1 cellular context compared by ENCODE assay signal in genomic region chr16:30775381-30776099, GRCh38.
TF ChIP-seq lines count a peak whose summit lies in the region.

No MANE protein-coding gene starts in this region.

TF ChIP-seq in K562, 482 proteins besides CTCF, POLR2A, EP300 and RAD21 (continued from another document):
- TF ChIP-seq, protein P1, sequence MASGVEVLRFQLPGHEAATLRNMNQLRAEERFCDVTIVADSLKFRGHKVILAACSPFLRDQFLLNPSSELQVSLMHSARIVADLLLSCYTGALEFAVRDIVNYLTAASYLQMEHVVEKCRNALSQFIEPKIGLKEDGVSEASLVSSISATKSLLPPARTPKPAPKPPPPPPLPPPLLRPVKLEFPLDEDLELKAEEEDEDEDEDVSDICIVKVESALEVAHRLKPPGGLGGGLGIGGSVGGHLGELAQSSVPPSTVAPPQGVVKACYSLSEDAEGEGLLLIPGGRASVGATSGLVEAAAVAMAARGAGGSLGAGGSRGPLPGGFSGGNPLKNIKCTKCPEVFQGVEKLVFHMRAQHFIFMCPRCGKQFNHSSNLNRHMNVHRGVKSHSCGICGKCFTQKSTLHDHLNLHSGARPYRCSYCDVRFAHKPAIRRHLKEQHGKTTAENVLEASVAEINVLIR (CRISPR knock-in tag; IDR thresholded peaks at IDR 0.05), result peak; percentile 42; the same call in 1 of the 2 replicates
- TF ChIP-seq RNF2 (IDR thresholded peaks at IDR 0.05) (peak; percentile 45), MTF1 (CRISPR knock-in tag; IDR thresholded peaks at IDR 0.05; ENCODE audit: borderline replicate concordance) (0 out of 2 replicates have a peak, but pooled peaks have one; percentile 26), MED1 (CRISPR knock-in tag; IDR thresholded peaks at IDR 0.05; ENCODE audit: borderline replicate concordance) (no peak), NR1H2 (CRISPR knock-in tag; IDR thresholded peaks at IDR 0.05) (no peak), HOXB6 (CRISPR knock-in tag; IDR thresholded peaks at IDR 0.05; ENCODE audit: borderline replicate concordance) (no peak), ZNF253 (CRISPR knock-in tag; conservative IDR thresholded peaks at IDR 0.05) (no peak), HDAC6 (IDR thresholded peaks at IDR 0.05; ENCODE audit: low read depth, low read length) (0 out of 2 replicates have a peak, but pooled peaks have one; percentile 61), POLR2AphosphoS2 (IDR thresholded peaks at IDR 0.05; ENCODE audit: low read length) (peak; percentile 98), NFRKB (IDR thresholded peaks at IDR 0.05; ENCODE audit: low read depth) (0 out of 2 replicates have a peak, but pooled peaks have one; percentile 50), RHOXF2B (CRISPR knock-in tag; conservative IDR thresholded peaks at IDR 0.05) (peak; percentile 51; the same call in 1 of the 2 replicates), POLR2G (IDR thresholded peaks at IDR 0.05; ENCODE audit: low read depth, low read length) (peak; percentile 99), BRD4 (IDR thresholded peaks at IDR 0.05) (peak; percentile 78), HCFC1 (IDR thresholded peaks at IDR 0.05; ENCODE audit: low read depth, low read length) (peak; percentile 97), HMGN3 (IDR thresholded peaks at IDR 0.05; ENCODE audit: borderline replicate concordance, extremely low read depth, insufficient read length, low read depth, low read length) (peak; percentile 62), CBX5 (IDR thresholded peaks at IDR 0.05; ENCODE audit: borderline replicate concordance, low read depth) (no peak)
